ENCODE assay signal across 8 cellular contexts in genomic region chr1:51729156-51729823, GRCh38.
DNase-seq lines count a peak whose midpoint lies in the region; ATAC-seq and TF ChIP-seq lines count a peak whose summit lies in the region.

No MANE protein-coding gene starts in this region.

- H3K9me3 ChIP-seq in left lung = no peaks in the 10 kb centered on the region

- no peaks in the 10 kb centered on the region for H3K27me3 ChIP-seq in left lung

- intact Hi-C loops in left lung (cut with DNase I) = no loop called here

- no peak for TF ChIP-seq CTCF in left lung (IDR thresholded peaks at IDR 0.05)

- H3K4me1 ChIP-seq in left lung = peaks cover 0 to 33% of the 10 kb centered on the region in 2 donors

- H3K27ac ChIP-seq in left lung = peak overlapping the region; percentile 83 to 89

- peak overlapping the region; percentile 67 to 73 for H3K4me3 ChIP-seq in left lung

- H3K36me3 ChIP-seq in left lung = no peaks in the 10 kb centered on the region

- ATAC-seq in HG03432 (IDR thresholded peaks at IDR 0.05; ENCODE audit: unreplicated experiment) = peak; percentile 95
- peak; percentile 95 for ATAC-seq in left lung

- DNase-seq in Ammon's horn (ENCODE audit: low spot score) (peak; percentile 66), GM19238 (ENCODE audit: insufficient read length, low spot score) (peak; percentile 86), NCI-H460 (ENCODE audit: extremely low read depth, low read depth) (peak; percentile 79), cortex of kidney (lab: John Stamatoyannopoulos, UW) (peak; percentile 64), left lung (peak; percentile 95 to 96)
- peak; percentile 96 for DNase-seq in activated CD4-positive, alpha-beta T cell treated with anti-CD3 and anti-CD28 coated beads for 48 hours
- peak; percentile 94 to 95 for DNase-seq in stimulated activated CD4-positive, alpha-beta T cell treated with anti-CD3 and anti-CD28 coated beads, Interleukin-2, amount 100 ng/mL, for 24 hours

Comparison
In these comparisons a context has a peak if more than half of its experiments do, and no peak if none do; other contexts are left out.
1. Peak in every context shown above with its lines: DNase-seq, ATAC-seq, H3K4me3 ChIP-seq and H3K27ac ChIP-seq.